ENCODE assay signal across 20 cellular contexts in the genomic region with DNA sequence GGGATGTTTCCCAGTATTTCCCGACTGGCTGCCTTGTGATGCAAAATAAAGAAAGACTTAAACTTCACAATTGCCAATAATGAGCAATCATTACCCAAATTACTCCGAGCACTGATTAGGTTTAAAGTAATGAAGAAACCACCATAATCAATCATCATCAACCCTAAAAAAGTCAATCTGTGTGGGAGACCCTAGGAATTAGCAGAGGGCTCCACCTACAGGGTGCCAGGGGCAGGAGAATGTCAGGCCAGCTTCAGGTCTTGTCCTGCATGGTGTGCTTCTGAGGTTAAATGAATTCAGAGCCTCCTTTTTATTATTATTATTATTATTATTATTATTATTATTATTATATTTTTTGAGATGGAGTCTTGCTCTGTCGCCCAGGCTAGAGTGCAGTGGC.
DNase-seq lines count a peak whose midpoint lies in the region; ATAC-seq, FAIRE-seq and TF ChIP-seq lines count a peak whose summit lies in the region.
"Had no signal": no experiment of that assay in that cellular context is flagged by ENCODE, and none has a peak within 500 bp of the region (broad histone marks: within the 10 kb centered on the region; RNA-seq: fewer than 3 reads in every experiment).

No MANE protein-coding gene starts in this region.

- intact Hi-C loops in MCF 10A (cut with micrococcal nuclease) = no loop called here
- intact Hi-C loops in breast epithelium (cut with DNase I; ENCODE audit: low total_unique reads) = no loop called here
- intact Hi-C loops in activated CD4-positive, alpha-beta memory T cell treated with anti-CD3 and anti-CD28 coated beads for 36 hours (cut with micrococcal nuclease) = no loop called here
- intact Hi-C loops in HepG2 (cut with micrococcal nuclease; ENCODE audit: unreplicated experiment) = no loop called here

- BruUV-seq in MCF 10A (replicated peaks; lab: Mats Ljungman, UMichigan) (no TSS peak), HepG2 (replicated peaks; lab: Mats Ljungman, UMichigan) (no TSS peak)

- no peak for FAIRE-seq in HepG2 (lab: Jason Lieb, UNC)
- FAIRE-seq: astrocyte, colon had no signal

- no peak overlapping the region for H3K27ac Mint-ChIP-seq in MCF 10A (ENCODE audit: low read depth, unreplicated experiment)
- H3K27ac Mint-ChIP-seq in endothelial cell (ENCODE audit: unreplicated experiment) = no peak overlapping the region
- no peak overlapping the region for H3K27ac Mint-ChIP-seq in type B pancreatic cell
- H3K27ac Mint-ChIP-seq in activated CD4-positive, alpha-beta memory T cell treated with anti-CD3 and anti-CD28 coated beads for 36 hours = no peak overlapping the region
- H3K27ac Mint-ChIP-seq: activated CD4-positive, alpha-beta T cell treated with anti-CD3 and anti-CD28 coated beads, Interleukin-2, amount 10 ng/mL, durations not matched to agents 7 days and 5 days; activated naive CD4-positive, alpha-beta T cell treated with anti-CD3 and anti-CD28 coated beads for 36 hours; CD8-positive, alpha-beta T cell had no signal

- H3K4me1 Mint-ChIP-seq in MCF 10A (ENCODE audit: insufficient read depth, unreplicated experiment) = no peaks in the 10 kb centered on the region
- no peaks in the 10 kb centered on the region for H3K4me1 Mint-ChIP-seq in endothelial cell (ENCODE audit: unreplicated experiment)
- no peaks in the 10 kb centered on the region for H3K4me1 Mint-ChIP-seq in type B pancreatic cell (ENCODE audit: unreplicated experiment)
- no peaks in the 10 kb centered on the region for H3K4me1 Mint-ChIP-seq in activated CD4-positive, alpha-beta memory T cell treated with anti-CD3 and anti-CD28 coated beads for 36 hours (ENCODE audit: low read depth)
- H3K4me1 Mint-ChIP-seq: activated CD4-positive, alpha-beta T cell treated with anti-CD3 and anti-CD28 coated beads, Interleukin-2, amount 10 ng/mL, durations not matched to agents 7 days and 5 days had no signal

- TF ChIP-seq POLR2A in breast epithelium (IDR thresholded peaks at IDR 0.05) = no peak
- TF ChIP-seq POLR2A in HepG2 (IDR thresholded peaks at IDR 0.05; ENCODE audit: insufficient read depth in 1 of 2, low read depth in 2 of 2, low read length in 2 of 2) = no peak

- POLR2A ChIA-PET in MCF 10A (lab: Yijun Ruan, JAX) (no interaction called here), HepG2 (lab: Yijun Ruan, JAX) (no interaction called here)
- POLR2A ChIA-PET in activated CD4-positive, alpha-beta memory T cell treated with anti-CD3 and anti-CD28 coated beads for 36 hours (lab: Charles Lee) = no interaction called here

- H3K27me3 ChIP-seq in breast epithelium (no peaks in the 10 kb centered on the region), HepG2 (ENCODE audit: control insufficient read depth in 1 of 2, insufficient read depth in 2 of 2, low read length in 2 of 2) (no peaks in the 10 kb centered on the region)
- H3K27me3 ChIP-seq: foreskin keratinocyte had no signal

- no peak for TF ChIP-seq RAD21 in HepG2 (CRISPR knock-in tag; IDR thresholded peaks at IDR 0.05)

- H3K36me3 Mint-ChIP-seq in MCF 10A (ENCODE audit: insufficient read depth, unreplicated experiment) = no peaks in the 10 kb centered on the region
- H3K36me3 Mint-ChIP-seq in endothelial cell (ENCODE audit: low read depth, unreplicated experiment) = no peaks in the 10 kb centered on the region
- H3K36me3 Mint-ChIP-seq in type B pancreatic cell = no peaks in the 10 kb centered on the region
- H3K36me3 Mint-ChIP-seq in activated CD4-positive, alpha-beta memory T cell treated with anti-CD3 and anti-CD28 coated beads for 36 hours = no peaks in the 10 kb centered on the region
- H3K36me3 Mint-ChIP-seq: CD8-positive, alpha-beta T cell had no signal

- H3K4me3 ChIP-seq in breast epithelium (no peak overlapping the region), HepG2 (replicated peaks in 1 of 3; ENCODE audit: insufficient read depth in 1 of 3, low read depth in 2 of 3, low read length in 3 of 3) (no peak overlapping the region)
- H3K4me3 ChIP-seq: PC-9, SK-N-MC had no signal

- ATAC-seq in HepG2 (no peak), GM19452 (IDR thresholded peaks at IDR 0.05; ENCODE audit: unreplicated experiment) (no peak)
- ATAC-seq: CD8-positive, alpha-beta T cell; foreskin keratinocyte had no signal

- H3K9me3 ChIP-seq in breast epithelium (peaks cover 0 to 19% of the 10 kb centered on the region in 2 donors), HepG2 (ENCODE audit: low read length) (peaks cover 80% of the 10 kb centered on the region)

- no peak overlapping the region for H3K9ac ChIP-seq in HepG2 (ENCODE audit: insufficient read depth, low read depth, low read length)
- H3K9ac ChIP-seq: parathyroid adenoma had no signal

- H3K27ac ChIP-seq in breast epithelium (no peak overlapping the region), HepG2 (ENCODE audit: extremely low read length, insufficient read depth, low read length) (no peak overlapping the region)
- H3K27ac ChIP-seq: foreskin keratinocyte, parathyroid adenoma, PC-9, SK-N-MC had no signal

- H3K27me3 Mint-ChIP-seq in MCF 10A (ENCODE audit: insufficient read depth, unreplicated experiment) (no peaks in the 10 kb centered on the region), endothelial cell (ENCODE audit: unreplicated experiment) (peaks cover 1% of the 10 kb centered on the region), type B pancreatic cell (no peaks in the 10 kb centered on the region)
- no peaks in the 10 kb centered on the region for H3K27me3 Mint-ChIP-seq in activated CD4-positive, alpha-beta memory T cell treated with anti-CD3 and anti-CD28 coated beads for 36 hours
- H3K27me3 Mint-ChIP-seq: activated CD4-positive, alpha-beta T cell treated with anti-CD3 and anti-CD28 coated beads, Interleukin-2, amount 10 ng/mL, durations not matched to agents 7 days and 5 days had no signal

- in situ Hi-C loops in HepG2 (cut with HindIII; ENCODE audit: extremely low pct_ligation_motif_present, low pct_unique_long_range_greater_than_20kb) = no loop called here

- no peaks in the 10 kb centered on the region for H3K79me2 ChIP-seq in HepG2 (ENCODE audit: insufficient read depth, low read length)
- H3K79me2 ChIP-seq: parathyroid adenoma had no signal

- no peak overlapping the region for H2AFZ ChIP-seq in HepG2 (ENCODE audit: low read length)
- H2AFZ ChIP-seq: parathyroid adenoma, PC-9 had no signal

- TF ChIP-seq CTCF in MCF 10A (IDR thresholded peaks at IDR 0.05; ENCODE audit: unreplicated experiment) = peak; percentile 12
- TF ChIP-seq CTCF in breast epithelium (IDR thresholded peaks at IDR 0.05) = no peak
- TF ChIP-seq CTCF in endothelial cell (IDR thresholded peaks at IDR 0.05; ENCODE audit: unreplicated experiment) = peak; percentile 30
- peak; percentile 56 for TF ChIP-seq CTCF in type B pancreatic cell (conservative IDR thresholded peaks at IDR 0.05)
- no peak for TF ChIP-seq CTCF in HepG2 (CRISPR knock-in tag; IDR thresholded peaks at IDR 0.05)

- TF ChIP-seq EP300 in HepG2 (IDR thresholded peaks at IDR 0.05; ENCODE audit: low read depth in 2 of 2, low read length in 2 of 2) (no peak), HepG2 (CRISPR knock-in tag; IDR thresholded peaks at IDR 0.05; ENCODE audit: borderline replicate concordance) (no peak)

- H3K36me3 ChIP-seq in breast epithelium = no peaks in the 10 kb centered on the region
- H3K36me3 ChIP-seq in HepG2 (replicated peaks in 1 of 2; ENCODE audit: control insufficient read depth in 1 of 2, insufficient read depth in 2 of 2, low read length in 2 of 2) = no peaks in the 10 kb centered on the region

- CTCF ChIA-PET in MCF 10A (lab: Yijun Ruan, JAX) (interaction anchor here (0.6 to 0.8 kb wide), 3 partner anchors 14 to 273 kb away, joined by 3 to 4 read pairs (median 3); no protein-coding TSS in a partner anchor), HepG2 (lab: Yijun Ruan, JAX; ENCODE audit: low intra/inter-chr PET ratio, low total read pairs) (no interaction called here)
- CTCF ChIA-PET in activated CD4-positive, alpha-beta memory T cell treated with anti-CD3 and anti-CD28 coated beads for 36 hours (lab: Charles Lee) = no interaction called here

- H3K4me1 ChIP-seq in breast epithelium = no peaks in the 10 kb centered on the region
- H3K4me1 ChIP-seq in HepG2 (ENCODE audit: insufficient read depth, low read length) = no peaks in the 10 kb centered on the region
- H3K4me1 ChIP-seq: foreskin keratinocyte, parathyroid adenoma had no signal

- WGBS in HepG2 (ENCODE audit: low lambda C conversion rate) = 2% methylated on average over 3 of the region's 3 CpGs

- H3K9me3 Mint-ChIP-seq in MCF 10A (ENCODE audit: unreplicated experiment) (no peaks in the 10 kb centered on the region), endothelial cell (ENCODE audit: unreplicated experiment) (no peaks in the 10 kb centered on the region), type B pancreatic cell (peaks cover 6% of the 10 kb centered on the region)
- peaks cover 14% of the 10 kb centered on the region for H3K9me3 Mint-ChIP-seq in activated CD4-positive, alpha-beta memory T cell treated with anti-CD3 and anti-CD28 coated beads for 36 hours

- H3K4me2 ChIP-seq in HepG2 (ENCODE audit: low read depth, low read length) = no peak overlapping the region
- H3K4me2 ChIP-seq: PC-9 had no signal

- H3K4me3 Mint-ChIP-seq in MCF 10A (ENCODE audit: unreplicated experiment) (no peak overlapping the region), endothelial cell (ENCODE audit: unreplicated experiment) (no peak overlapping the region), type B pancreatic cell (no peak overlapping the region)
- no peak overlapping the region for H3K4me3 Mint-ChIP-seq in activated CD4-positive, alpha-beta memory T cell treated with anti-CD3 and anti-CD28 coated beads for 36 hours
- H3K4me3 Mint-ChIP-seq: activated CD4-positive, alpha-beta T cell treated with anti-CD3 and anti-CD28 coated beads, Interleukin-2, amount 10 ng/mL, durations not matched to agents 7 days and 5 days; activated naive CD4-positive, alpha-beta T cell treated with anti-CD3 and anti-CD28 coated beads for 36 hours; CD8-positive, alpha-beta T cell had no signal

- DNase-seq in MCF 10A (ENCODE audit: unreplicated experiment) (no peak), breast epithelium (ENCODE audit: low spot score in 2 of 2) (no peak), NCI-H524 treated with DMSO at 0.1 percent for 48 hours (lab: John Stamatoyannopoulos, UW) (peak; percentile 5), endothelial cell (ENCODE audit: low spot score) (peak; percentile 26), type B pancreatic cell (ENCODE audit: extremely low spot score, unreplicated experiment) (no peak), HepG2 (ENCODE audit: low spot score) (no peak)
- no peak for DNase-seq in activated CD4-positive, alpha-beta memory T cell treated with anti-CD3 and anti-CD28 coated beads for 36 hours
- DNase-seq: activated CD4-positive, alpha-beta T cell treated with anti-CD3 and anti-CD28 coated beads, Interleukin-2, amount 10 ng/mL, durations not matched to agents 7 days and 5 days; activated naive CD4-positive, alpha-beta T cell treated with anti-CD3 and anti-CD28 coated beads for 36 hours; activated T-cell treated with anti-CD3 and anti-CD28 coated beads, Interleukin-2, amount 50 U/mL, for 1 hour; CD8-positive, alpha-beta T cell; EL; foreskin keratinocyte; NCI-H1105; PC-9 had no signal

- H4K20me1 ChIP-seq in HepG2 (ENCODE audit: insufficient read depth, low read length) = no peaks in the 10 kb centered on the region

TF ChIP-seq in HepG2, 621 proteins besides CTCF, POLR2A, EP300 and RAD21 (continues in another document):
- TF ChIP-seq KLF11 (CRISPR knock-in tag; IDR thresholded peaks at IDR 0.05) (no peak), RBM39 (IDR thresholded peaks at IDR 0.05; ENCODE audit: low read depth, low read length, poor library complexity, severe bottlenecking) (no peak), GTF2F1 (IDR thresholded peaks at IDR 0.05; ENCODE audit: low read length) (no peak)

Comparison
In these comparisons a context has a peak if more than half of its experiments do, and no peak if none do; other contexts are left out.
1. CTCF ChIP-seq: peak in MCF 10A (single experiment), endothelial cell (single experiment) and type B pancreatic cell (single experiment); none in breast epithelium (0 of 3) and HepG2 (single experiment).
2. DNase-seq: peak in NCI-H524 treated with DMSO at 0.1 percent for 48 hours (single experiment) and endothelial cell (single experiment); none in MCF 10A (single experiment), breast epithelium (0 of 2), type B pancreatic cell (single experiment), activated CD4-positive, alpha-beta memory T cell treated with anti-CD3 and anti-CD28 coated beads for 36 hours (single experiment) and HepG2 (single experiment).